13 cellular contexts compared by ENCODE assay signal in genomic region chr11:32448232-32448631, GRCh38. TPM values are rescaled to one million over a fixed set of nuclear protein-coding genes. Genes with fewer than 3 reads are reported as not detected.
A peak's percentile ranks its signal among the peaks of the same experiment; 100 is the strongest.
DNase-seq lines count a peak whose midpoint lies in the region; ATAC-seq and TF ChIP-seq lines count a peak whose summit lies in the region.
"Had no signal": no experiment of that assay in that cellular context is flagged by ENCODE, and none has a peak within 500 bp of the region (broad histone marks: within the 10 kb centered on the region; RNA-seq: fewer than 3 reads in every experiment).

No MANE protein-coding gene starts in this region.

- H3K9me3 ChIP-seq in naive thymus-derived CD4-positive, alpha-beta T cell (ENCODE audit: control insufficient read depth in 2 of 3, low read length in 3 of 3): no peaks in the 10 kb centered on the region
- H3K9me3 ChIP-seq: gastroesophageal sphincter had no signal

- peak; percentile 21 for TF ChIP-seq CTCF in HFF-Myc (IDR thresholded peaks at IDR 0.05; ENCODE audit: low read depth, low read length, missing control alignments)

- intact Hi-C loops in naive thymus-derived CD4-positive, alpha-beta T cell (cut with micrococcal nuclease): no loop called here

- H3K4me3 Mint-ChIP-seq in naive thymus-derived CD4-positive, alpha-beta T cell: no peak overlapping the region
- H3K4me3 Mint-ChIP-seq: naive B cell had no signal

- no peaks in the 10 kb centered on the region for H3K36me3 Mint-ChIP-seq in naive thymus-derived CD4-positive, alpha-beta T cell
- H3K36me3 Mint-ChIP-seq: naive B cell had no signal

- POLR2A ChIA-PET in naive thymus-derived CD4-positive, alpha-beta T cell (lab: Charles Lee): no interaction called here

- no peak overlapping the region for H3K4me3 ChIP-seq in HFF-Myc (replicated peaks; ENCODE audit: low read depth, low read length)
- no peak overlapping the region for H3K4me3 ChIP-seq in naive thymus-derived CD4-positive, alpha-beta T cell (ENCODE audit: low read length)
- H3K4me3 ChIP-seq: gastroesophageal sphincter had no signal

- peaks cover 12 to 31% (median 20%) of the 10 kb centered on the region in 5 donors for H3K27me3 Mint-ChIP-seq in naive thymus-derived CD4-positive, alpha-beta T cell

- H3K4me1 ChIP-seq in naive thymus-derived CD4-positive, alpha-beta T cell (ENCODE audit: control insufficient read depth in 2 of 2, insufficient read depth in 2 of 2, low read length in 2 of 2): no peaks in the 10 kb centered on the region
- H3K4me1 ChIP-seq: gastroesophageal sphincter had no signal

- no peak overlapping the region for H3K27ac ChIP-seq in naive thymus-derived CD4-positive, alpha-beta T cell (ENCODE audit: low read depth, low read length)
- H3K27ac ChIP-seq: gastroesophageal sphincter had no signal

- DNase-seq in EL: peak; percentile 25
- DNase-seq in HFF-Myc (ENCODE audit: extremely low read depth, low read depth): peak; percentile 6
- DNase-seq in RPMI7951 (ENCODE audit: low read depth): peak; percentile 57
- peak; percentile 58 for DNase-seq in iPS-NIHi7 (ENCODE audit: extremely low spot score)
- no peak for DNase-seq in retina
- no peak for DNase-seq in naive thymus-derived CD4-positive, alpha-beta T cell
- DNase-seq: anterior cingulate cortex, naive B cell, NCI-H1105 treated with DMSO at 0.1 percent for 48 hours had no signal

- no peaks in the 10 kb centered on the region for H3K36me3 ChIP-seq in naive thymus-derived CD4-positive, alpha-beta T cell (ENCODE audit: control insufficient read depth in 2 of 3, insufficient read depth in 3 of 3, low read length in 3 of 3)
- H3K36me3 ChIP-seq: gastroesophageal sphincter had no signal

- H3K27me3 ChIP-seq in naive thymus-derived CD4-positive, alpha-beta T cell (ENCODE audit: control insufficient read depth in 2 of 2, insufficient read depth in 2 of 2, low read length in 2 of 2): no peaks in the 10 kb centered on the region

- H3K27ac Mint-ChIP-seq in naive thymus-derived CD4-positive, alpha-beta T cell: no peak overlapping the region
- H3K27ac Mint-ChIP-seq: naive B cell had no signal

- CTCF ChIA-PET in naive thymus-derived CD4-positive, alpha-beta T cell (lab: Charles Lee): no interaction called here

- H3K9me3 Mint-ChIP-seq in naive thymus-derived CD4-positive, alpha-beta T cell: peaks cover 0 to 3% (median 0%) of the 10 kb centered on the region in 11 donors

- peaks cover 0 to 1% (median 0%) of the 10 kb centered on the region in 7 donors for H3K4me1 Mint-ChIP-seq in naive thymus-derived CD4-positive, alpha-beta T cell
- H3K4me1 Mint-ChIP-seq: naive B cell had no signal

- no peak for ATAC-seq in naive thymus-derived CD4-positive, alpha-beta T cell
- ATAC-seq in GM19035 (IDR thresholded peaks at IDR 0.05; ENCODE audit: unreplicated experiment) (no peak), GM21515 (IDR thresholded peaks at IDR 0.05; ENCODE audit: unreplicated experiment) (no peak)
- ATAC-seq: activated CD4-positive, CD25-positive, alpha-beta regulatory T cell treated with anti-CD3 and anti-CD28 coated beads, Interleukin-2, amount 50 U/mL, for 24 hours; gastroesophageal sphincter had no signal

RNA-seq across cellular contexts. Expression of gene WT1, which starts 12.9 kb away (rescaled TPM):
- total RNA-seq in RPMI7951 (2014; rRNA removed; shearing (Covaris generic)): 7.8 and 11.5 TPM in 2 replicates
- not detected for total RNA-seq in naive thymus-derived CD4-positive, alpha-beta T cell
- polyA plus RNA-seq in naive thymus-derived CD4-positive, alpha-beta T cell: not detected

Comparison
In these comparisons a context has a peak if more than half of its experiments do, and no peak if none do; other contexts are left out.
1. DNase-seq: peak in EL (single experiment), HFF-Myc (single experiment), RPMI7951 (single experiment) and iPS-NIHi7 (single experiment); none in retina (single experiment) and naive thymus-derived CD4-positive, alpha-beta T cell (0 of 9).